ENCODE assay signal across 2 cellular contexts in genomic region chr10:116636385-116636784, GRCh38.
TF ChIP-seq lines count a peak whose summit lies in the region.

No MANE protein-coding gene starts in this region.

TF ChIP-seq in HEK293, 187 proteins besides CTCF, POLR2A, EP300 and RAD21:
- TF ChIP-seq ZBTB17 (tag by site-specific recombination; IDR thresholded peaks at IDR 0.05) (0 out of 2 replicates have a peak, but pooled peaks have one; percentile 29), ZNF48 (tag by site-specific recombination; IDR thresholded peaks at IDR 0.05) (no peak)

TF ChIP-seq in H1, 55 proteins besides CTCF, POLR2A, EP300 and RAD21:
- TF ChIP-seq SAP30 (IDR thresholded peaks at IDR 0.05; ENCODE audit: insufficient read depth, insufficient replicate concordance, low read length) (no peak), EGR1 (IDR thresholded peaks at IDR 0.05; ENCODE audit: borderline replicate concordance, low read depth, low read length) (no peak), TCF12 (IDR thresholded peaks at IDR 0.05; ENCODE audit: low read depth, low read length) (no peak), BCL11A (IDR thresholded peaks at IDR 0.05; ENCODE audit: low read depth in 2 of 2, low read length in 2 of 2) (no peak), RXRA (IDR thresholded peaks at IDR 0.05; ENCODE audit: insufficient read depth, low read depth, low read length) (no peak), E2F6 (IDR thresholded peaks at IDR 0.05) (no peak), NANOG (IDR thresholded peaks at IDR 0.05; ENCODE audit: insufficient read depth, low read depth, low read length, poor library complexity, severe bottlenecking) (no peak)
